Comparison of ENCODE assay signal across 8 cellular contexts in genomic region chr3:100708989-100709839, GRCh38. TPM values are rescaled to one million over a fixed set of nuclear protein-coding genes. Genes with fewer than 3 reads are reported as not detected.
DNase-seq lines count a peak whose midpoint lies in the region; ATAC-seq and TF ChIP-seq lines count a peak whose summit lies in the region.

TFG (plus strand) TSS chr3:100709494; CDS start chr3:100713686, 4,192 bp downstream.

- TF ChIP-seq CTCF in PC-9 (conservative IDR thresholded peaks at IDR 0.05) (no peak), mucosa of descending colon (IDR thresholded peaks at IDR 0.05) (peak; percentile 26)

- peak; percentile 97 for DNase-seq in DMS153 (lab: John Stamatoyannopoulos, UW)
- DNase-seq in Jurkat, Clone E6-1 (ENCODE audit: low read depth, low spot score) = peak; percentile 97
- DNase-seq in PC-9 = peak; percentile 99 to 100
- DNase-seq in activated T-cell treated with anti-CD3 and anti-CD28 coated beads, Interleukin-2, amount 50 U/mL, for 1 hour = peak; percentile 98
- DNase-seq in epithelial cell of prostate (ENCODE audit: low read depth, low spot score) = peak; percentile 95
- peak; percentile 98 to 99 (median 99) for DNase-seq in mucosa of descending colon
- DNase-seq in stimulated activated CD8-positive, alpha-beta memory T cell treated with anti-CD3 and anti-CD28 coated beads, Interleukin-4, amount 100 ng/mL, for 24 hours (ENCODE audit: low read depth) = peak; percentile 96

- peak; percentile 92 for ATAC-seq in GM21619 (IDR thresholded peaks at IDR 0.05; ENCODE audit: unreplicated experiment)
- peak; percentile 95 for ATAC-seq in mucosa of descending colon

- H3K4me1 ChIP-seq in PC-9 (replicated peaks; ENCODE audit: insufficient read depth) = peaks cover 35% of the 10 kb centered on the region
- peaks cover 11% of the 10 kb centered on the region for H3K4me1 ChIP-seq in mucosa of descending colon (ENCODE audit: low read depth)

- H4K20me1 ChIP-seq in PC-9 (ENCODE audit: insufficient read depth) = peaks cover 39% of the 10 kb centered on the region

- peak within 1 kb of the TSS; percentile 79 for H3K4me3 ChIP-seq in Jurkat, Clone E6-1 (ENCODE audit: low read length)
- peak within 1 kb of the TSS; percentile 84 for H3K4me3 ChIP-seq in PC-9
- H3K4me3 ChIP-seq in mucosa of descending colon = peak within 1 kb of the TSS; percentile 86

- BruUV-seq in PC-9 (replicated peaks; lab: Mats Ljungman, UMichigan) = no TSS peak

- H3K36me3 ChIP-seq in PC-9 (ENCODE audit: low read depth) (peaks cover 27% of the 10 kb centered on the region), mucosa of descending colon (ENCODE audit: low read depth) (no peaks in the 10 kb centered on the region)

- CTCF ChIA-PET in PC-9 (lab: Charles Lee) = interaction anchor here (0.6 to 4.1 kb wide), 6 partner anchors 75 to 813 kb away, joined by 3 to 16 read pairs (median 4); no protein-coding TSS in a partner anchor

- peak within 1 kb of the TSS; percentile 94 for H3K4me2 ChIP-seq in PC-9

- H3K9me3 ChIP-seq in PC-9 (ENCODE audit: insufficient read depth, low read depth) (no peaks in the 10 kb centered on the region), mucosa of descending colon (no peaks in the 10 kb centered on the region)

- peaks cover 44% of the 10 kb centered on the region for H3K79me2 ChIP-seq in PC-9 (ENCODE audit: low read depth)

- H3F3A ChIP-seq in PC-9 (ENCODE audit: insufficient read depth, low read depth) = peaks cover 20% of the 10 kb centered on the region

- intact Hi-C loops in PC-9 (cut with micrococcal nuclease; ENCODE audit: unreplicated experiment) (loop anchor here (1.0 to 5.0 kb wide), 3 partner anchors 58 to 247 kb away; no protein-coding TSS in a partner anchor), mucosa of descending colon (cut with DNase I, micrococcal nuclease) (no loop called here)

- H3K27ac ChIP-seq in PC-9 (peak within 1 kb of the TSS; percentile 95), epithelial cell of prostate (peak within 1 kb of the TSS; percentile 93)

- H2AFZ ChIP-seq in PC-9 = peak within 1 kb of the TSS; percentile 93

- POLR2A ChIA-PET in PC-9 (lab: Charles Lee; ENCODE audit: unreplicated experiment) = interaction anchor here (0.5 to 1.2 kb wide), 10 partner anchors 13 to 1242 kb away, joined by 3 to 14 read pairs (median 5); no protein-coding TSS in a partner anchor

- H3K27me3 ChIP-seq in PC-9 (ENCODE audit: insufficient read depth, low read depth) = no peaks in the 10 kb centered on the region

- H3K9me2 ChIP-seq in PC-9 (ENCODE audit: insufficient read depth) = 0 out of 2 replicates have a peak, but pooled peaks cover 3% of the 10 kb centered on the region

RNA-seq across cellular contexts. Expression of gene TFG, which starts in this region (rescaled TPM):
- polyA plus RNA-seq in Jurkat, Clone E6-1 (2012; ENCODE audit: insufficient read depth, insufficient read length) = 56.0 TPM
- total RNA-seq in PC-9 (2021) (163 and 224 TPM in 2 replicates), mucosa of descending colon (100 to 1,000 TPM in 1 of 3 donors, 10 to 100 TPM in 2; 82.0 to 125 (median 95.2) TPM)

Comparison
In these comparisons a context has a peak if more than half of its experiments do, and no peak if none do; other contexts are left out.
1. Peak in every context shown above with its lines: DNase-seq, ATAC-seq, H3K4me3 ChIP-seq and H3K27ac ChIP-seq.